Comparison of ENCODE assay signal across 1 cellular context in the genomic region with DNA sequence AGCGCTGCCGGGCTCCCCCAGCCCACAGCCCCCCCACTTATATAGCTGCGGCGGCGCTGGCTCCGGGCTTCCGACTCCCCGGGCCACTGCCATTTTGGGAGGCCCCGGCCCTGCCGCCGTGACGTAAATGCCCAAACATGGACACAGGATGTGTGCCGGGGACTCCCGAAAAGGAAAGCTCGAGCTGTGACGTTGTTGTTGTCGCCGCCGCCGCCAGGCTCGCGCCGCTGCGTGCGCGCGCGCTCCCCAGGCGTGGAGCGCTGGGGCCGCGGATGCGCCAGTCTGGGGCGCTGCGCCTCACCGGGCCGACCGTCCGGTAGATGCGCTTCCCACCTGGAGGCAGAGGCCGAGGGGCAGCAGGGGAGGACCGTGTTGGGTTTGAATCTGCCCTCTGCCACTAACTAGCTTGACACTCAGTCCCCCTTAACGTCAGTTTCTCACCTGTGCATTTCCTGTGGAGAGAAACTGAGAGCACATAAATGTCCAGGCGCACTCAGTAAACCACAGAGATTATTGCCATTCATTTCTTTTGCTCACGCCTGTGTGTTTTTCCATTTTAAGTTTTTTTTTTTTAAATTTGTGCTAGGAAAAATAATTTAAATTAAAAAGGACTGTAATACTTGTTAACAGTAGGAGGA.
TF ChIP-seq lines count a peak whose summit lies in the region.

A gene (minus strand): TSS at position 15 of the 638 bp plus-strand sequence. CDS start 231 bp downstream, outside the sequence.

TF ChIP-seq in HepG2, 621 proteins besides CTCF, POLR2A, EP300 and RAD21 (continued from another document and continues in another):
- TF ChIP-seq, protein P1, sequence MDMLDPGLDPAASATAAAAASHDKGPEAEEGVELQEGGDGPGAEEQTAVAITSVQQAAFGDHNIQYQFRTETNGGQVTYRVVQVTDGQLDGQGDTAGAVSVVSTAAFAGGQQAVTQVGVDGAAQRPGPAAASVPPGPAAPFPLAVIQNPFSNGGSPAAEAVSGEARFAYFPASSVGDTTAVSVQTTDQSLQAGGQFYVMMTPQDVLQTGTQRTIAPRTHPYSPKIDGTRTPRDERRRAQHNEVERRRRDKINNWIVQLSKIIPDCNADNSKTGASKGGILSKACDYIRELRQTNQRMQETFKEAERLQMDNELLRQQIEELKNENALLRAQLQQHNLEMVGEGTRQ (IDR thresholded peaks at IDR 0.05; ENCODE audit: low read depth, low read length): no peak
- TF ChIP-seq, protein P1 (CRISPR knock-in tag; IDR thresholded peaks at IDR 0.05; ENCODE audit: borderline replicate concordance): peak; percentile 84; the same call in 1 of the 2 replicates
- TF ChIP-seq ZFP90 (CRISPR knock-in tag; IDR thresholded peaks at IDR 0.05; ENCODE audit: borderline replicate concordance): no peak
- TF ChIP-seq, protein P2, sequence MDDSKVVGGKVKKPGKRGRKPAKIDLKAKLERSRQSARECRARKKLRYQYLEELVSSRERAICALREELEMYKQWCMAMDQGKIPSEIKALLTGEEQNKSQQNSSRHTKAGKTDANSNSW (CRISPR knock-in tag; IDR thresholded peaks at IDR 0.05; ENCODE audit: borderline replicate concordance): no peak
- no peak for TF ChIP-seq FOXJ3 (CRISPR knock-in tag; IDR thresholded peaks at IDR 0.05; ENCODE audit: borderline replicate concordance)
- TF ChIP-seq, protein P3, sequence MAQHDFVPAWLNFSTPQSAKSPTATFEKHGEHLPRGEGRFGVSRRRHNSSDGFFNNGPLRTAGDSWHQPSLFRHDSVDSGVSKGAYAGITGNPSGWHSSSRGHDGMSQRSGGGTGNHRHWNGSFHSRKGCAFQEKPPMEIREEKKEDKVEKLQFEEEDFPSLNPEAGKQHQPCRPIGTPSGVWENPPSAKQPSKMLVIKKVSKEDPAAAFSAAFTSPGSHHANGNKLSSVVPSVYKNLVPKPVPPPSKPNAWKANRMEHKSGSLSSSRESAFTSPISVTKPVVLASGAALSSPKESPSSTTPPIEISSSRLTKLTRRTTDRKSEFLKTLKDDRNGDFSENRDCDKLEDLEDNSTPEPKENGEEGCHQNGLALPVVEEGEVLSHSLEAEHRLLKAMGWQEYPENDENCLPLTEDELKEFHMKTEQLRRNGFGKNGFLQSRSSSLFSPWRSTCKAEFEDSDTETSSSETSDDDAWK (CRISPR knock-in tag; IDR thresholded peaks at IDR 0.05): no peak
- TF ChIP-seq, protein P4, sequence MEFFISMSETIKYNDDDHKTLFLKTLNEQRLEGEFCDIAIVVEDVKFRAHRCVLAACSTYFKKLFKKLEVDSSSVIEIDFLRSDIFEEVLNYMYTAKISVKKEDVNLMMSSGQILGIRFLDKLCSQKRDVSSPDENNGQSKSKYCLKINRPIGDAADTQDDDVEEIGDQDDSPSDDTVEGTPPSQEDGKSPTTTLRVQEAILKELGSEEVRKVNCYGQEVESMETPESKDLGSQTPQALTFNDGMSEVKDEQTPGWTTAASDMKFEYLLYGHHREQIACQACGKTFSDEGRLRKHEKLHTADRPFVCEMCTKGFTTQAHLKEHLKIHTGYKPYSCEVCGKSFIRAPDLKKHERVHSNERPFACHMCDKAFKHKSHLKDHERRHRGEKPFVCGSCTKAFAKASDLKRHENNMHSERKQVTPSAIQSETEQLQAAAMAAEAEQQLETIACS (CRISPR knock-in tag; IDR thresholded peaks at IDR 0.05): peak; percentile 90
- no peak for TF ChIP-seq NFKBIZ (CRISPR knock-in tag; IDR thresholded peaks at IDR 0.05)
- TF ChIP-seq, protein P5, sequence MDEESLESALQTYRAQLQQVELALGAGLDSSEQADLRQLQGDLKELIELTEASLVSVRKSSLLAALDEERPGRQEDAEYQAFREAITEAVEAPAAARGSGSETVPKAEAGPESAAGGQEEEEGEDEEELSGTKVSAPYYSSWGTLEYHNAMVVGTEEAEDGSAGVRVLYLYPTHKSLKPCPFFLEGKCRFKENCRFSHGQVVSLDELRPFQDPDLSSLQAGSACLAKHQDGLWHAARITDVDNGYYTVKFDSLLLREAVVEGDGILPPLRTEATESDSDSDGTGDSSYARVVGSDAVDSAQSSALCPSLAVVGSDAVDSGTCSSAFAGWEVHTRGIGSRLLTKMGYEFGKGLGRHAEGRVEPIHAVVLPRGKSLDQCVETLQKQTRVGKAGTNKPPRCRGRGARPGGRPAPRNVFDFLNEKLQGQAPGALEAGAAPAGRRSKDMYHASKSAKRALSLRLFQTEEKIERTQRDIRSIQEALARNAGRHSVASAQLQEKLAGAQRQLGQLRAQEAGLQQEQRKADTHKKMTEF (CRISPR knock-in tag; IDR thresholded peaks at IDR 0.05): no peak
- TF ChIP-seq ZNF768 (CRISPR knock-in tag; IDR thresholded peaks at IDR 0.05): no peak
- TF ChIP-seq ZNF550 (CRISPR knock-in tag; IDR thresholded peaks at IDR 0.05; ENCODE audit: borderline replicate concordance): no peak
- TF ChIP-seq, protein P6, sequence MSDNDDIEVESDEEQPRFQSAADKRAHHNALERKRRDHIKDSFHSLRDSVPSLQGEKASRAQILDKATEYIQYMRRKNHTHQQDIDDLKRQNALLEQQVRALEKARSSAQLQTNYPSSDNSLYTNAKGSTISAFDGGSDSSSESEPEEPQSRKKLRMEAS (IDR thresholded peaks at IDR 0.05): peak; percentile 28; the same call in 1 of the 2 replicates
- no peak for TF ChIP-seq HNRNPK (IDR thresholded peaks at IDR 0.05; ENCODE audit: low read depth, low read length, poor library complexity, severe bottlenecking)
- no peak for TF ChIP-seq KDM5A (IDR thresholded peaks at IDR 0.05; ENCODE audit: borderline replicate concordance, low read length)
- no peak for TF ChIP-seq HNF4A (CRISPR knock-in tag; IDR thresholded peaks at IDR 0.05)
- TF ChIP-seq, protein P7, sequence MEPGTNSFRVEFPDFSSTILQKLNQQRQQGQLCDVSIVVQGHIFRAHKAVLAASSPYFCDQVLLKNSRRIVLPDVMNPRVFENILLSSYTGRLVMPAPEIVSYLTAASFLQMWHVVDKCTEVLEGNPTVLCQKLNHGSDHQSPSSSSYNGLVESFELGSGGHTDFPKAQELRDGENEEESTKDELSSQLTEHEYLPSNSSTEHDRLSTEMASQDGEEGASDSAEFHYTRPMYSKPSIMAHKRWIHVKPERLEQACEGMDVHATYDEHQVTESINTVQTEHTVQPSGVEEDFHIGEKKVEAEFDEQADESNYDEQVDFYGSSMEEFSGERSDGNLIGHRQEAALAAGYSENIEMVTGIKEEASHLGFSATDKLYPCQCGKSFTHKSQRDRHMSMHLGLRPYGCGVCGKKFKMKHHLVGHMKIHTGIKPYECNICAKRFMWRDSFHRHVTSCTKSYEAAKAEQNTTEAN (CRISPR knock-in tag; conservative IDR thresholded peaks at IDR 0.05): no peak
- no peak for TF ChIP-seq IKZF4 (CRISPR knock-in tag; IDR thresholded peaks at IDR 0.05; ENCODE audit: borderline replicate concordance, low read depth, not compliant biosample characterization)
- TF ChIP-seq ZNF264 (CRISPR knock-in tag; IDR thresholded peaks at IDR 0.05): no peak
- TF ChIP-seq ZNF883 (CRISPR knock-in tag; IDR thresholded peaks at IDR 0.05; ENCODE audit: not compliant biosample characterization): no peak
- TF ChIP-seq, protein P8, sequence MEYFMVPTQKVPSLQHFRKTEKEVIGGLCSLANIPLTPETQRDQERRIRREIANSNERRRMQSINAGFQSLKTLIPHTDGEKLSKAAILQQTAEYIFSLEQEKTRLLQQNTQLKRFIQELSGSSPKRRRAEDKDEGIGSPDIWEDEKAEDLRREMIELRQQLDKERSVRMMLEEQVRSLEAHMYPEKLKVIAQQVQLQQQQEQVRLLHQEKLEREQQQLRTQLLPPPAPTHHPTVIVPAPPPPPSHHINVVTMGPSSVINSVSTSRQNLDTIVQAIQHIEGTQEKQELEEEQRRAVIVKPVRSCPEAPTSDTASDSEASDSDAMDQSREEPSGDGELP (IDR thresholded peaks at IDR 0.05; ENCODE audit: borderline replicate concordance, low read depth): no peak
- TF ChIP-seq NCOR1 (IDR thresholded peaks at IDR 0.05; ENCODE audit: borderline replicate concordance, low read length): no peak
- TF ChIP-seq SRSF9 (IDR thresholded peaks at IDR 0.05; ENCODE audit: borderline replicate concordance, insufficient read depth, low read depth, low read length, poor library complexity, severe bottlenecking): no peak
- no peak for TF ChIP-seq ZNF235 (CRISPR knock-in tag; IDR thresholded peaks at IDR 0.05; ENCODE audit: borderline replicate concordance)
- no peak for TF ChIP-seq ZNF343 (CRISPR knock-in tag; IDR thresholded peaks at IDR 0.05)
- TF ChIP-seq, protein P9, sequence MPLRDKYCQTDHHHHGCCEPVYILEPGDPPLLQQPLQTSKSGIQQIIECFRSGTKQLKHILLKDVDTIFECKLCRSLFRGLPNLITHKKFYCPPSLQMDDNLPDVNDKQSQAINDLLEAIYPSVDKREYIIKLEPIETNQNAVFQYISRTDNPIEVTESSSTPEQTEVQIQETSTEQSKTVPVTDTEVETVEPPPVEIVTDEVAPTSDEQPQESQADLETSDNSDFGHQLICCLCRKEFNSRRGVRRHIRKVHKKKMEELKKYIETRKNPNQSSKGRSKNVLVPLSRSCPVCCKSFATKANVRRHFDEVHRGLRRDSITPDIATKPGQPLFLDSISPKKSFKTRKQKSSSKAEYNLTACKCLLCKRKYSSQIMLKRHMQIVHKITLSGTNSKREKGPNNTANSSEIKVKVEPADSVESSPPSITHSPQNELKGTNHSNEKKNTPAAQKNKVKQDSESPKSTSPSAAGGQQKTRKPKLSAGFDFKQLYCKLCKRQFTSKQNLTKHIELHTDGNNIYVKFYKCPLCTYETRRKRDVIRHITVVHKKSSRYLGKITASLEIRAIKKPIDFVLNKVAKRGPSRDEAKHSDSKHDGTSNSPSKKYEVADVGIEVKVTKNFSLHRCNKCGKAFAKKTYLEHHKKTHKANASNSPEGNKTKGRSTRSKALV (CRISPR knock-in tag; IDR thresholded peaks at IDR 0.05): peak; percentile 58
- TF ChIP-seq NR2F2 (IDR thresholded peaks at IDR 0.05; ENCODE audit: borderline replicate concordance, low read depth): no peak
- TF ChIP-seq, protein P10, sequence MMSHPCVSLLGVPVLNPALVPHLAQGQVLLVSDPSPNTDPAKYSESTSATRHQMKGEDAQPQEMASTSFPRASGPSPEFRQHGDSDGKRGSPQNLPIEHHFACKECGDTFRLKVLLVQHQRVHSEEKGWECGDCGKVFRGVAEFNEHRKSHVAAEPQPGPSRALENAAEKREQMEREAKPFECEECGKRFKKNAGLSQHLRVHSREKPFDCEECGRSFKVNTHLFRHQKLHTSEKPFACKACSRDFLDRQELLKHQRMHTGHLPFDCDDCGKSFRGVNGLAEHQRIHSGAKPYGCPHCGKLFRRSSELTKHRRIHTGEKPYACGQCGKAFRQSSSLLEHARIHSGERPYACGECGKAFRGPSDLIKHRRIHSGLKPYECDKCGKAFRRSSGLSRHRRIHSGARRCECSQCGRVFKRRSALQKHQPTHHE (CRISPR knock-in tag; IDR thresholded peaks at IDR 0.05; ENCODE audit: borderline replicate concordance): no peak
- TF ChIP-seq, protein P11, sequence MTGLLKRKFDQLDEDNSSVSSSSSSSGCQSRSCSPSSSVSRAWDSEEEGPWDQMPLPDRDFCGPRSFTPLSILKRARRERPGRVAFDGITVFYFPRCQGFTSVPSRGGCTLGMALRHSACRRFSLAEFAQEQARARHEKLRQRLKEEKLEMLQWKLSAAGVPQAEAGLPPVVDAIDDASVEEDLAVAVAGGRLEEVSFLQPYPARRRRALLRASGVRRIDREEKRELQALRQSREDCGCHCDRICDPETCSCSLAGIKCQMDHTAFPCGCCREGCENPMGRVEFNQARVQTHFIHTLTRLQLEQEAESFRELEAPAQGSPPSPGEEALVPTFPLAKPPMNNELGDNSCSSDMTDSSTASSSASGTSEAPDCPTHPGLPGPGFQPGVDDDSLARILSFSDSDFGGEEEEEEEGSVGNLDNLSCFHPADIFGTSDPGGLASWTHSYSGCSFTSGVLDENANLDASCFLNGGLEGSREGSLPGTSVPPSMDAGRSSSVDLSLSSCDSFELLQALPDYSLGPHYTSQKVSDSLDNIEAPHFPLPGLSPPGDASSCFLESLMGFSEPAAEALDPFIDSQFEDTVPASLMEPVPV (CRISPR knock-in tag; IDR thresholded peaks at IDR 0.05): no peak
- TF ChIP-seq MED1 (CRISPR knock-in tag; IDR thresholded peaks at IDR 0.05): no peak
- TF ChIP-seq SAFB2 (CRISPR knock-in tag; IDR thresholded peaks at IDR 0.05; ENCODE audit: borderline replicate concordance, low read depth): no peak
- no peak for TF ChIP-seq U2AF2 (IDR thresholded peaks at IDR 0.05; ENCODE audit: low read depth, low read length)
- TF ChIP-seq, protein P12, sequence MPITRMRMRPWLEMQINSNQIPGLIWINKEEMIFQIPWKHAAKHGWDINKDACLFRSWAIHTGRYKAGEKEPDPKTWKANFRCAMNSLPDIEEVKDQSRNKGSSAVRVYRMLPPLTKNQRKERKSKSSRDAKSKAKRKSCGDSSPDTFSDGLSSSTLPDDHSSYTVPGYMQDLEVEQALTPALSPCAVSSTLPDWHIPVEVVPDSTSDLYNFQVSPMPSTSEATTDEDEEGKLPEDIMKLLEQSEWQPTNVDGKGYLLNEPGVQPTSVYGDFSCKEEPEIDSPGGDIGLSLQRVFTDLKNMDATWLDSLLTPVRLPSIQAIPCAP (CRISPR knock-in tag; IDR thresholded peaks at IDR 0.05; ENCODE audit: low read depth): no peak
- TF ChIP-seq ZNF792 (CRISPR knock-in tag; IDR thresholded peaks at IDR 0.05): no peak
- TF ChIP-seq SP1 (IDR thresholded peaks at IDR 0.05): no peak
- no peak for TF ChIP-seq SP1 (CRISPR knock-in tag; IDR thresholded peaks at IDR 0.05)
- TF ChIP-seq RBFOX2 (IDR thresholded peaks at IDR 0.05; ENCODE audit: low read depth, low read length): no peak
- no peak for TF ChIP-seq ZNF589 (CRISPR knock-in tag; conservative IDR thresholded peaks at IDR 0.05)
- TF ChIP-seq RBM22 (optimal IDR thresholded peaks at IDR 0.05; ENCODE audit: low read length): no peak
- no peak for TF ChIP-seq MBNL3 (CRISPR knock-in tag; conservative IDR thresholded peaks at IDR 0.05)
- no peak for TF ChIP-seq GATA4 (IDR thresholded peaks at IDR 0.05; ENCODE audit: borderline replicate concordance, low read depth)
- TF ChIP-seq, protein P13, sequence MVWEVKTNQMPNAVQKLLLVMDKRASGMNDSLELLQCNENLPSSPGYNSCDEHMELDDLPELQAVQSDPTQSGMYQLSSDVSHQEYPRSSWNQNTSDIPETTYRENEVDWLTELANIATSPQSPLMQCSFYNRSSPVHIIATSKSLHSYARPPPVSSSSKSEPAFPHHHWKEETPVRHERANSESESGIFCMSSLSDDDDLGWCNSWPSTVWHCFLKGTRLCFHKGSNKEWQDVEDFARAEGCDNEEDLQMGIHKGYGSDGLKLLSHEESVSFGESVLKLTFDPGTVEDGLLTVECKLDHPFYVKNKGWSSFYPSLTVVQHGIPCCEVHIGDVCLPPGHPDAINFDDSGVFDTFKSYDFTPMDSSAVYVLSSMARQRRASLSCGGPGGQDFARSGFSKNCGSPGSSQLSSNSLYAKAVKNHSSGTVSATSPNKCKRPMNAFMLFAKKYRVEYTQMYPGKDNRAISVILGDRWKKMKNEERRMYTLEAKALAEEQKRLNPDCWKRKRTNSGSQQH (CRISPR knock-in tag; IDR thresholded peaks at IDR 0.05; ENCODE audit: low read depth): no peak
- no peak for TF ChIP-seq ZNF7 (CRISPR knock-in tag; IDR thresholded peaks at IDR 0.05)
- no peak for TF ChIP-seq ZMAT3 (CRISPR knock-in tag; conservative IDR thresholded peaks at IDR 0.05)
- TF ChIP-seq BRD4 (CRISPR knock-in tag; IDR thresholded peaks at IDR 0.05): no peak
- TF ChIP-seq TEAD3 (CRISPR knock-in tag; optimal IDR thresholded peaks at IDR 0.05; ENCODE audit: borderline replicate concordance): no peak
